In the genomic region with DNA sequence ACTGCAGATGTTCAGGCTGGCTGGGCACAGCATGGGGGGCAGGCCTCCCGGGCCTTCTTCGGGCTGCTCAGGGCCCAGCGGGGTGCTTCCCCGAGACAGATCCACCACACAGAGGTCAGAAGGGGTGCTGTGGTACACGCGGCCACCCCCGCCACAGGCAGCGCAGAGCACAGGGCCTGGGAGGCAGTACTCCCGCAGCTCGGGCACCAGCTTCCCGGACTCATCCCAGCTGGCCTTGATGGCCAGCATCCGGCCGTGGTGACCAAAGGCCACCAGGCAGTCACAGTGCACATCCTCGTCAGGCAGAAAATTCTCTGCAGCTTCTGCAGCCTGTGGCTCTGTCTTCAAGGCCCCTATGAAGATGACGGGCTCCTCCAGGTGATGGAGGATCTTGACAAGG, we compare ENCODE assay signal across 12 cellular contexts. TPM values are rescaled to one million over a fixed set of nuclear protein-coding genes. Genes with fewer than 3 reads are reported as not detected.
A peak's percentile ranks its signal among the peaks of the same experiment; 100 is the strongest.
DNase-seq lines count a peak whose midpoint lies in the region; ATAC-seq and TF ChIP-seq lines count a peak whose summit lies in the region.
"Had no signal": no experiment of that assay in that cellular context is flagged by ENCODE, and none has a peak within 500 bp of the region (broad histone marks: within the 10 kb centered on the region; RNA-seq: fewer than 3 reads in every experiment).

No MANE protein-coding gene starts in this region.

- POLR2A ChIA-PET in CD4-positive, alpha-beta memory T cell (lab: Charles Lee; ENCODE audit: partially characterized antibody), result interaction anchor here (9.1 kb wide), 1 partner anchor 38 kb away, joined by 138 read pairs; the partner anchor contains the start of gene ACTG1
- POLR2A ChIA-PET in naive thymus-derived CD8-positive, alpha-beta T cell (lab: Charles Lee), result interaction anchor here (0.6 to 8.3 kb wide), 4 partner anchors 31 to 61 kb away, joined by 3 to 140 read pairs (median 18); partner anchors contain the start of gene ACTG1

- H3K4me1 ChIP-seq in CD4-positive, alpha-beta memory T cell (ENCODE audit: insufficient read depth, low read length), result peaks cover 24% of the 10 kb centered on the region

- H3K36me3 Mint-ChIP-seq in CD4-positive, alpha-beta memory T cell, result peaks cover 10 to 33% of the 10 kb centered on the region in 2 donors
- peaks cover 21% of the 10 kb centered on the region for H3K36me3 Mint-ChIP-seq in activated naive CD8-positive, alpha-beta T cell treated with anti-CD3 and anti-CD28 coated beads, Interleukin-2, amount 50 U/mL, for 24 hours (ENCODE audit: low read depth)
- H3K36me3 Mint-ChIP-seq in naive thymus-derived CD8-positive, alpha-beta T cell, result peaks cover 0 to 38% (median 6%) of the 10 kb centered on the region in 3 donors

- DNase-seq in CD4-positive, alpha-beta memory T cell, result peak in 1 of 5 donors; percentile 16
- DNase-seq in HFF-Myc (ENCODE audit: extremely low read depth, low read depth) (no peak), RPMI8226 (no peak), NCI-H1092 treated with DMSO at 0.1 percent for 48 hours (lab: John Stamatoyannopoulos, UW) (no peak)
- DNase-seq in activated naive CD8-positive, alpha-beta T cell treated with anti-CD3 and anti-CD28 coated beads, Interleukin-2, amount 50 U/mL, for 24 hours, result no peak
- DNase-seq in naive thymus-derived CD8-positive, alpha-beta T cell, result no peak
- DNase-seq in stimulated activated CD8-positive, alpha-beta memory T cell treated with anti-CD3 and anti-CD28 coated beads, Interleukin-4, amount 100 ng/mL, for 48 hours, result no peak
- DNase-seq: SIG-M5 had no signal

- peaks cover 30% of the 10 kb centered on the region for H3K36me3 ChIP-seq in CD4-positive, alpha-beta memory T cell (ENCODE audit: insufficient read depth, low read length)

- CTCF ChIA-PET in CD4-positive, alpha-beta memory T cell (lab: Charles Lee; ENCODE audit: partially characterized antibody), result no interaction called here

- no peaks in the 10 kb centered on the region for H3K27me3 ChIP-seq in CD4-positive, alpha-beta memory T cell (ENCODE audit: insufficient read depth, low read length)
- H3K27me3 ChIP-seq: suprapubic skin had no signal

- peaks cover 17 to 43% (median 28%) of the 10 kb centered on the region in 4 donors for H3K4me1 Mint-ChIP-seq in CD4-positive, alpha-beta memory T cell
- peaks cover 33% of the 10 kb centered on the region for H3K4me1 Mint-ChIP-seq in activated naive CD8-positive, alpha-beta T cell treated with anti-CD3 and anti-CD28 coated beads, Interleukin-2, amount 50 U/mL, for 24 hours
- peaks cover 12 to 40% (median 31%) of the 10 kb centered on the region in 4 donors for H3K4me1 Mint-ChIP-seq in naive thymus-derived CD8-positive, alpha-beta T cell

- H3K27me3 Mint-ChIP-seq in CD4-positive, alpha-beta memory T cell, result no peaks in the 10 kb centered on the region
- H3K27me3 Mint-ChIP-seq in activated naive CD8-positive, alpha-beta T cell treated with anti-CD3 and anti-CD28 coated beads, Interleukin-2, amount 50 U/mL, for 24 hours, result no peaks in the 10 kb centered on the region
- H3K27me3 Mint-ChIP-seq in naive thymus-derived CD8-positive, alpha-beta T cell, result no peaks in the 10 kb centered on the region

- intact Hi-C loops in CD4-positive, alpha-beta memory T cell (cut with micrococcal nuclease), result loop anchor here (5.0 kb wide), 1 partner anchor 253 kb away; the partner anchor contains the start of gene SLC38A10

- no peak for TF ChIP-seq CTCF in HFF-Myc (IDR thresholded peaks at IDR 0.05; ENCODE audit: low read depth, low read length, missing control alignments)

- H3K4me3 Mint-ChIP-seq in CD4-positive, alpha-beta memory T cell, result peak overlapping the region in 7 of 8 donors; percentile 76 to 92 (median 87)
- H3K4me3 Mint-ChIP-seq in activated naive CD8-positive, alpha-beta T cell treated with anti-CD3 and anti-CD28 coated beads, Interleukin-2, amount 50 U/mL, for 24 hours, result peak overlapping the region; percentile 87
- H3K4me3 Mint-ChIP-seq in naive thymus-derived CD8-positive, alpha-beta T cell, result peak overlapping the region; percentile 58 to 91 (median 84)

- no peak overlapping the region for H3K4me3 ChIP-seq in CD4-positive, alpha-beta memory T cell (ENCODE audit: low read length in 2 of 2)
- peak overlapping the region; percentile 83; the same call in 1 of the 2 replicates for H3K4me3 ChIP-seq in HFF-Myc (replicated peaks; ENCODE audit: low read depth, low read length)

- H3K27ac ChIP-seq in CD4-positive, alpha-beta memory T cell (ENCODE audit: low read depth, low read length), result no peak overlapping the region
- H3K27ac ChIP-seq: epithelial cell of prostate, suprapubic skin had no signal

- no peaks in the 10 kb centered on the region for H3K9me3 ChIP-seq in CD4-positive, alpha-beta memory T cell (ENCODE audit: control insufficient read depth in 1 of 2, low read length in 2 of 2)
- H3K9me3 ChIP-seq: suprapubic skin had no signal

- no peaks in the 10 kb centered on the region for H3K9me3 Mint-ChIP-seq in CD4-positive, alpha-beta memory T cell
- H3K9me3 Mint-ChIP-seq in activated naive CD8-positive, alpha-beta T cell treated with anti-CD3 and anti-CD28 coated beads, Interleukin-2, amount 50 U/mL, for 24 hours, result no peaks in the 10 kb centered on the region
- no peaks in the 10 kb centered on the region for H3K9me3 Mint-ChIP-seq in naive thymus-derived CD8-positive, alpha-beta T cell

- ATAC-seq in activated naive CD8-positive, alpha-beta T cell treated with anti-CD3 and anti-CD28 coated beads, Interleukin-2, amount 50 U/mL, for 24 hours, result no peak
- no peak for ATAC-seq in naive thymus-derived CD8-positive, alpha-beta T cell
- ATAC-seq in HG03439 (IDR thresholded peaks at IDR 0.05; ENCODE audit: unreplicated experiment), result no peak

- peak overlapping the region in 5 of 7 donors; percentile 19 to 78 (median 48) for H3K27ac Mint-ChIP-seq in CD4-positive, alpha-beta memory T cell
- no peak overlapping the region for H3K27ac Mint-ChIP-seq in activated naive CD8-positive, alpha-beta T cell treated with anti-CD3 and anti-CD28 coated beads, Interleukin-2, amount 50 U/mL, for 24 hours
- peak overlapping the region in 3 of 10 donors; percentile 40 to 66 (median 47) for H3K27ac Mint-ChIP-seq in naive thymus-derived CD8-positive, alpha-beta T cell

RNA-seq across cellular contexts. Expression of gene FAAP100, which starts 1.9 kb away (rescaled TPM):
- total RNA-seq in CD4-positive, alpha-beta memory T cell, result 10 to 100 TPM; 51.0 to 56.0 TPM
- polyA plus RNA-seq in CD4-positive, alpha-beta memory T cell, result 10 to 100 TPM in 1 of 2 donors, 1 to 10 TPM in 1; 8.5 to 16.8 TPM
- total RNA-seq in naive thymus-derived CD8-positive, alpha-beta T cell, result 10 to 100 TPM; 52.5 to 55.9 TPM
- polyA plus RNA-seq in naive thymus-derived CD8-positive, alpha-beta T cell, result 10 to 100 TPM in 2 of 3 donors, 1 to 10 TPM in 1; 9.1 to 17.4 (median 11.7) TPM

RNA-seq across cellular contexts. Expression of gene FSCN2, which starts 22.1 kb away (rescaled TPM):
- total RNA-seq in CD4-positive, alpha-beta memory T cell, result 1 to 10 TPM in 1 of 2 experiments, under 1 TPM in 1; 0.75 to 1.0 TPM
- polyA plus RNA-seq in CD4-positive, alpha-beta memory T cell, result under 1 TPM in 1 of 2 donors, not detected in 1; 0.20 TPM
- 1 to 10 TPM in 1 of 2 experiments, under 1 TPM in 1; 0.96 to 2.0 TPM for total RNA-seq in naive thymus-derived CD8-positive, alpha-beta T cell
- polyA plus RNA-seq in naive thymus-derived CD8-positive, alpha-beta T cell, result not detected
- polyA plus RNA-seq: keratinocyte had no signal

RNA-seq across cellular contexts. Expression of gene ACTG1, which starts 37.7 kb away (rescaled TPM):
- 1,000 to 10,000 TPM; 1,031 to 1,038 TPM for total RNA-seq in CD4-positive, alpha-beta memory T cell
- 1,000 to 10,000 TPM; 1,338 to 1,651 TPM for polyA plus RNA-seq in CD4-positive, alpha-beta memory T cell
- total RNA-seq in naive thymus-derived CD8-positive, alpha-beta T cell, result 1,000 to 10,000 TPM; 1,189 to 1,230 TPM
- 1,000 to 10,000 TPM; 1,334 to 1,669 (median 1,595) TPM for polyA plus RNA-seq in naive thymus-derived CD8-positive, alpha-beta T cell
